ENCODE assay signal across 8 cellular contexts in the genomic region with DNA sequence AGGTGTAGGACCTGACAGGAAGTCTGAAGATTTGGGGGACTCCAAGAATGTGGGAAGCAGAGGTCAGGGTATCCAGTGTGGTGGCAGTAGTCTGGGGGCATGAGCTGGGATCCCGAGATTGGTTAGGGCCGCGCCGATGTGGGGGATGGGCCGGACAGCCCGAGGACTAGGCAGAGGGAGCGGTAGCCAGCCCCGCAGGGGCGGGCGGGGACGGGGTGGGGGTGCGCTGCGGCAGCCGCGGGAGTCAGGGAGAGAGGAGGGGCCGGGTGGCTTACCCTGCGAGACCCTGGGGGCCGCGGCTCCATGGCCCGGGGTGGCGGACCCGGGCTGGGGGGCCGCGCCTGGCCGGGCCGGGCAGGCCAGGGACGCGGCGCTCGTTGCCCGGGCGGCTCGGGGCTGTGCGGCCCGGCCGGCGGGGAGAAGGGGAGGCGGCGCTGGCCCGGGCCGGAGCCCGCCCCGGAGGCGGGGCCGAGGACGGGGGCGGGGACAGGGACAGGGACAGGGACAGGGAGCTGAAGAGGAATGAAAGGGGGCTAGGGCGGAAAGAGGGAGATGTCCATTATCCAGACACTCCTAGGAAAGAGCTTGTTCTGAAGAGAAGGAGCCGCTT. TPM values are rescaled to one million over a fixed set of nuclear protein-coding genes. Genes with fewer than 3 reads are reported as not detected.
DNase-seq lines count a peak whose midpoint lies in the region; ATAC-seq, FAIRE-seq and TF ChIP-seq lines count a peak whose summit lies in the region.

No MANE protein-coding gene starts in this region.

- no peak for FAIRE-seq in A549 (lab: Jason Lieb, UNC)

- H3K27me3 ChIP-seq in SJCRH30 (no peaks in the 10 kb centered on the region), mucosa of rectum (ENCODE audit: control insufficient read depth in 2 of 2, insufficient read depth in 2 of 2, low read length in 2 of 2) (peaks cover 2 to 4% of the 10 kb centered on the region in 2 donors)

- peak in 1 of 2 experiments; percentile 88 for DNase-seq in A549 (ENCODE audit: low read depth in 1 of 2, low spot score in 1 of 2)
- DNase-seq in SJCRH30 = peak; percentile 47 to 54
- no peak for DNase-seq in epithelial cell of esophagus (ENCODE audit: low read depth)
- no peak for DNase-seq in CD1c-positive myeloid dendritic cell (ENCODE audit: extremely low spot score)
- no peak for DNase-seq in NK-92 treated with Interleukin-12 subunit alpha and Interleukin-12 subunit beta, amount 100 ng/mL, for 24 hours (lab: John Stamatoyannopoulos, UW)
- no peak for DNase-seq in stimulated activated CD4-positive, alpha-beta T cell treated with anti-CD3 and anti-CD28 coated beads, Interleukin-15, amount 100 ng/mL, for 24 hours

- POLR2A ChIA-PET in A549 (lab: Yijun Ruan, JAX) = interaction anchor here (0.9 to 1.1 kb wide), 3 partner anchors 9 to 54 kb away, joined by 3 to 10 read pairs (median 3); a partner anchor contains a TSS

- no peak for TF ChIP-seq RAD21 in A549 (conservative IDR thresholded peaks at IDR 0.05 in 1 of 2, IDR thresholded peaks at IDR 0.05 in 1 of 2)

- TF ChIP-seq EP300 in A549 (IDR thresholded peaks at IDR 0.05) = no peak

- H3K9me3 ChIP-seq in A549 = no peaks in the 10 kb centered on the region
- H3K9me3 ChIP-seq in SJCRH30 (replicated peaks) = no peaks in the 10 kb centered on the region
- no peaks in the 10 kb centered on the region for H3K9me3 ChIP-seq in mucosa of rectum (ENCODE audit: control insufficient read depth in 2 of 2, low read length in 2 of 2)

- H3K36me3 ChIP-seq in SJCRH30 (no peaks in the 10 kb centered on the region; the same call in 1 of the 2 replicates), mucosa of rectum (ENCODE audit: control insufficient read depth in 2 of 2, insufficient read depth in 2 of 2, low read length in 2 of 2) (no peaks in the 10 kb centered on the region)

- peak overlapping the region; percentile 81 to 96 for H3K27ac ChIP-seq in A549
- H3K27ac ChIP-seq in SJCRH30 = no peak overlapping the region
- H3K27ac ChIP-seq in mucosa of rectum (ENCODE audit: low read depth in 2 of 2, low read length in 2 of 2) = peak overlapping the region; percentile 25 to 48

- peak overlapping the region; percentile 99 for H3K4me2 ChIP-seq in A549

- H3K4me1 ChIP-seq in A549 (peaks cover 44% of the 10 kb centered on the region), SJCRH30 (peaks cover 26% of the 10 kb centered on the region), mucosa of rectum (ENCODE audit: control insufficient read depth in 2 of 2, insufficient read depth in 2 of 2, low read length in 2 of 2) (peaks cover 4 to 16% of the 10 kb centered on the region in 2 donors)

- ATAC-seq in A549 (peak; percentile 81 to 90), GM19455 (IDR thresholded peaks at IDR 0.05; ENCODE audit: unreplicated experiment) (peak; percentile 68)

- peak overlapping the region; percentile 61 for H3K4me3 ChIP-seq in A549
- peak overlapping the region; percentile 45 for H3K4me3 ChIP-seq in SJCRH30
- peak overlapping the region; percentile 41 for H3K4me3 ChIP-seq in epithelial cell of esophagus (ENCODE audit: low read length)
- H3K4me3 ChIP-seq in mucosa of rectum (ENCODE audit: low read length in 2 of 2) = peak overlapping the region; percentile 64 to 74

- WGBS in A549 (ENCODE audit: missing lambda C conversion rate) = 0% methylated on average over 8 of the region's 49 CpGs

- peak overlapping the region in 1 of 2 donors; percentile 49 for H3K9ac ChIP-seq in mucosa of rectum (ENCODE audit: low read depth in 1 of 2, low read length in 2 of 2)

- TF ChIP-seq POLR2A in A549 (IDR thresholded peaks at IDR 0.05; ENCODE audit: low read length) = peak; percentile 58

- no peak for TF ChIP-seq CTCF in A549 (IDR thresholded peaks at IDR 0.05)
- TF ChIP-seq CTCF in epithelial cell of esophagus (IDR thresholded peaks at IDR 0.05; ENCODE audit: insufficient read depth, low read depth, low read length, missing control alignments) = no peak

- CTCF ChIA-PET in A549 (lab: Yijun Ruan, JAX) = interaction anchor here (0.6 to 11.5 kb wide), 50 partner anchors 7 to 614 kb away, joined by 3 to 224 read pairs (median 6); a partner anchor contains a TSS

TF ChIP-seq in A549, 52 proteins besides CTCF, POLR2A, EP300 and RAD21:
- TF ChIP-seq ZSCAN20 (CRISPR knock-in tag; IDR thresholded peaks at IDR 0.05) (no peak), KDM1A (IDR thresholded peaks at IDR 0.05; ENCODE audit: low read depth) (no peak), EHMT2 (IDR thresholded peaks at IDR 0.05; ENCODE audit: low read depth) (no peak)
- TF ChIP-seq, protein P1, sequence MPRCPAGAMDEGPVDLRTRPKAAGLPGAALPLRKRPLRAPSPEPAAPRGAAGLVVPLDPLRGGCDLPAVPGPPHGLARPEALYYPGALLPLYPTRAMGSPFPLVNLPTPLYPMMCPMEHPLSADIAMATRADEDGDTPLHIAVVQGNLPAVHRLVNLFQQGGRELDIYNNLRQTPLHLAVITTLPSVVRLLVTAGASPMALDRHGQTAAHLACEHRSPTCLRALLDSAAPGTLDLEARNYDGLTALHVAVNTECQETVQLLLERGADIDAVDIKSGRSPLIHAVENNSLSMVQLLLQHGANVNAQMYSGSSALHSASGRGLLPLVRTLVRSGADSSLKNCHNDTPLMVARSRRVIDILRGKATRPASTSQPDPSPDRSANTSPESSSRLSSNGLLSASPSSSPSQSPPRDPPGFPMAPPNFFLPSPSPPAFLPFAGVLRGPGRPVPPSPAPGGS (IDR thresholded peaks at IDR 0.05) = peak; percentile 36; the same call in 1 of the 3 replicates

RNA-seq across cellular contexts. Expression of a gene that starts 5.6 kb away (rescaled TPM):
- polyA plus RNA-seq in A549 (2011; rRNA removed) (1.8 and 3.0 TPM in 2 replicates), A549 (2017; fragmentation: RNase III; extraction: RNeasy Plus Mini Kit Qiagen cat#74134 plus additional on column Dnase treatment) (10.0 to 14.9 TPM (median 14.1 TPM) in 3 replicates)
- 3.6 and 5.9 TPM in 2 replicates for polyA plus RNA-seq in A549 (2012; cell fraction: cytosol; rRNA removed)
- 3.9 and 4.4 TPM in 2 replicates for polyA plus RNA-seq in A549 (2012; cell fraction: nucleus; rRNA removed)
- polyA minus RNA-seq in A549 (2011; rRNA and poly(A)+ RNA removed) = 9.2 and 9.4 TPM in 2 replicates
- total RNA-seq in SJCRH30 (2014; rRNA removed; shearing (Covaris generic)) = 12.7 and 13.2 TPM in 2 replicates

RNA-seq across cellular contexts. Expression of a gene that starts 14.6 kb away (rescaled TPM):
- not detected in 2 replicates for polyA plus RNA-seq in A549 (2011; rRNA removed)
- polyA plus RNA-seq in A549 (2012; cell fraction: cytosol; rRNA removed) = 0.04 TPM in 1 of 2 replicates, not detected in the other
- 0.15 and 0.18 TPM in 2 replicates for polyA plus RNA-seq in A549 (2012; cell fraction: nucleus; rRNA removed)
- polyA plus RNA-seq in A549 (2017; fragmentation: RNase III; extraction: RNeasy Plus Mini Kit Qiagen cat#74134 plus additional on column Dnase treatment) = 0.04 TPM in 1 of 3 replicates, not detected in the others
- polyA minus RNA-seq in A549 (2011; rRNA and poly(A)+ RNA removed) = not detected in 2 replicates
- not detected in 2 replicates for total RNA-seq in SJCRH30 (2014; rRNA removed; shearing (Covaris generic))

RNA-seq across cellular contexts. Expression of a gene that starts 40.2 kb away (rescaled TPM):
- polyA plus RNA-seq in A549 (2011; rRNA removed) = 31.7 and 36.1 TPM in 2 replicates
- polyA plus RNA-seq in A549 (2012; cell fraction: cytosol; rRNA removed) = 16.5 and 22.7 TPM in 2 replicates
- polyA plus RNA-seq in A549 (2012; cell fraction: nucleus; rRNA removed) = 49.4 and 51.0 TPM in 2 replicates
- polyA plus RNA-seq in A549 (2017; fragmentation: RNase III; extraction: RNeasy Plus Mini Kit Qiagen cat#74134 plus additional on column Dnase treatment) = 21.5 to 30.0 TPM (median 27.2 TPM) in 3 replicates
- polyA minus RNA-seq in A549 (2011; rRNA and poly(A)+ RNA removed) = 57.4 and 67.8 TPM in 2 replicates
- total RNA-seq in SJCRH30 (2014; rRNA removed; shearing (Covaris generic)) = 37.3 and 38.1 TPM in 2 replicates

RNA-seq across cellular contexts. Expression of a gene that starts 54.0 kb away (rescaled TPM):
- polyA plus RNA-seq in A549 (2011; rRNA removed) = 590 and 613 TPM in 2 replicates
- polyA plus RNA-seq in A549 (2012; cell fraction: cytosol; rRNA removed) = 171 and 206 TPM in 2 replicates
- 62.3 and 114 TPM in 2 replicates for polyA plus RNA-seq in A549 (2012; cell fraction: nucleus; rRNA removed)
- polyA plus RNA-seq in A549 (2017; fragmentation: RNase III; extraction: RNeasy Plus Mini Kit Qiagen cat#74134 plus additional on column Dnase treatment) = 300 to 339 TPM (median 304 TPM) in 3 replicates
- polyA minus RNA-seq in A549 (2011; rRNA and poly(A)+ RNA removed) = 178 and 220 TPM in 2 replicates
- 113 and 117 TPM in 2 replicates for total RNA-seq in SJCRH30 (2014; rRNA removed; shearing (Covaris generic))

Comparison
In these comparisons a context has a peak if more than half of its experiments do, and no peak if none do; other contexts are left out.
1. DNase-seq: peak in SJCRH30 (2 of 2); none in epithelial cell of esophagus (single experiment), CD1c-positive myeloid dendritic cell (single experiment), NK-92 treated with Interleukin-12 subunit alpha and Interleukin-12 subunit beta, amount 100 ng/mL, for 24 hours (single experiment) and stimulated activated CD4-positive, alpha-beta T cell treated with anti-CD3 and anti-CD28 coated beads, Interleukin-15, amount 100 ng/mL, for 24 hours (single experiment).
2. Peak in every context shown above with its lines, with median percentiles within 50 percentile points of each other: H3K4me3 ChIP-seq.